1 cellular context compared by ENCODE assay signal in the genomic region with DNA sequence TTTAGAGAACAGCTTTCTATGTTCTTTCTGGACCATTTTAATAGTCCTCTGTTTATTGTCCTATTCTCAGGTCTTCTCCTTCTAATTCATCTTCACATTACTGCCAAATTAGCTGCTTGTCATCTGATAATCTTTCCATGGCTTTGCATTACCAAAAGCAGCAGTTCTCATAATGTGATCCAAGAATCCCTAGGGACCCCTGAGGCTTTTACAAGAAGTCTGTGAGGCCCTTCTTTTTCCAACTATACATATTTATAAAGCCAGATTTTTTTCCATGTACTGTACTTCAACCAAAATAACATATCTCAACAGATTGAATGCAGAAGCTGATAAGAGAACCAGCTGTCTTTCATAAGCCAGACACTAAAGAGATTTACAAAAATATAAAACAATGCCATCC.
TF ChIP-seq lines count a peak whose summit lies in the region.

No MANE protein-coding gene starts in this region.

TF ChIP-seq in SK-N-SH treated with all-trans-retinoic acid at 6 μM for 48 hours, 23 proteins besides CTCF, POLR2A, EP300 and RAD21 (continued from another document):
- TF ChIP-seq, protein P1, sequence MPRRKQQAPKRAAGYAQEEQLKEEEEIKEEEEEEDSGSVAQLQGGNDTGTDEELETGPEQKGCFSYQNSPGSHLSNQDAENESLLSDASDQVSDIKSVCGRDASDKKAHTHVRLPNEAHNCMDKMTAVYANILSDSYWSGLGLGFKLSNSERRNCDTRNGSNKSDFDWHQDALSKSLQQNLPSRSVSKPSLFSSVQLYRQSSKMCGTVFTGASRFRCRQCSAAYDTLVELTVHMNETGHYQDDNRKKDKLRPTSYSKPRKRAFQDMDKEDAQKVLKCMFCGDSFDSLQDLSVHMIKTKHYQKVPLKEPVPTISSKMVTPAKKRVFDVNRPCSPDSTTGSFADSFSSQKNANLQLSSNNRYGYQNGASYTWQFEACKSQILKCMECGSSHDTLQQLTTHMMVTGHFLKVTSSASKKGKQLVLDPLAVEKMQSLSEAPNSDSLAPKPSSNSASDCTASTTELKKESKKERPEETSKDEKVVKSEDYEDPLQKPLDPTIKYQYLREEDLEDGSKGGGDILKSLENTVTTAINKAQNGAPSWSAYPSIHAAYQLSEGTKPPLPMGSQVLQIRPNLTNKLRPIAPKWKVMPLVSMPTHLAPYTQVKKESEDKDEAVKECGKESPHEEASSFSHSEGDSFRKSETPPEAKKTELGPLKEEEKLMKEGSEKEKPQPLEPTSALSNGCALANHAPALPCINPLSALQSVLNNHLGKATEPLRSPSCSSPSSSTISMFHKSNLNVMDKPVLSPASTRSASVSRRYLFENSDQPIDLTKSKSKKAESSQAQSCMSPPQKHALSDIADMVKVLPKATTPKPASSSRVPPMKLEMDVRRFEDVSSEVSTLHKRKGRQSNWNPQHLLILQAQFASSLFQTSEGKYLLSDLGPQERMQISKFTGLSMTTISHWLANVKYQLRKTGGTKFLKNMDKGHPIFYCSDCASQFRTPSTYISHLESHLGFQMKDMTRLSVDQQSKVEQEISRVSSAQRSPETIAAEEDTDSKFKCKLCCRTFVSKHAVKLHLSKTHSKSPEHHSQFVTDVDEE (CRISPR knock-in tag; IDR thresholded peaks at IDR 0.05), result no peak
- 0 out of 2 replicates have a peak, but pooled peaks have one; percentile 15 for TF ChIP-seq ISL1 (CRISPR knock-in tag; IDR thresholded peaks at IDR 0.05)
TF ChIP-seq in SK-N-SH treated with all-trans-retinoic acid at 6 μM for 48 hours: peak in this region for 3.
